ENCODE assay signal across 9 cellular contexts in genomic region chr9:113012492-113012891, GRCh38. TPM values are rescaled to one million over a fixed set of nuclear protein-coding genes. Genes with fewer than 3 reads are reported as not detected.
DNase-seq lines count a peak whose midpoint lies in the region; ATAC-seq and TF ChIP-seq lines count a peak whose summit lies in the region.
"Had no signal": no experiment of that assay in that cellular context is flagged by ENCODE, and none has a peak within 500 bp of the region (broad histone marks: within the 10 kb centered on the region; RNA-seq: fewer than 3 reads in every experiment).

No MANE protein-coding gene starts in this region.

- peak overlapping the region; percentile 91 to 99 (median 97) for H3K27ac Mint-ChIP-seq in brain

- TF ChIP-seq CTCF in cardiac muscle cell (IDR thresholded peaks at IDR 0.05; ENCODE audit: low read depth, low read length) (no peak), brain (conservative IDR thresholded peaks at IDR 0.05) (no peak), thoracic aorta (IDR thresholded peaks at IDR 0.05) (no peak)

- H3K4me1 Mint-ChIP-seq in brain: peaks cover 15% of the 10 kb centered on the region

- H3K27ac ChIP-seq in cardiac muscle cell: no peak overlapping the region
- H3K27ac ChIP-seq in thoracic aorta: no peak overlapping the region

- peak overlapping the region; percentile 95 to 99 (median 96) for H3K4me3 Mint-ChIP-seq in brain

- peaks cover 48% of the 10 kb centered on the region for H3K36me3 Mint-ChIP-seq in brain

- H3K4me3 ChIP-seq in cardiac muscle cell: peak overlapping the region; percentile 42
- peak overlapping the region; percentile 57 for H3K4me3 ChIP-seq in thoracic aorta

- H3K36me3 ChIP-seq in cardiac muscle cell (no peaks in the 10 kb centered on the region), thoracic aorta (no peaks in the 10 kb centered on the region)

- DNase-seq in cardiac muscle cell (ENCODE audit: low read depth in 1 of 2, low spot score in 1 of 2) (peak in 1 of 2 donors; percentile 20), left ventricle myocardium superior (no peak), left kidney (ENCODE audit: low read depth, low spot score) (peak; percentile 21), thoracic aorta (ENCODE audit: low spot score) (no peak)
- no peak for DNase-seq in activated CD4-positive, alpha-beta T cell treated with anti-CD3 and anti-CD28 coated beads, Interleukin-2, amount 50 U/mL, for 4 hours
- no peak for DNase-seq in stimulated activated CD8-positive, alpha-beta memory T cell treated with anti-CD3 and anti-CD28 coated beads, Interleukin-4, amount 100 ng/mL, for 48 hours
- DNase-seq: activated CD4-positive, alpha-beta T cell treated with anti-CD3 and anti-CD28 coated beads for 1 hour had no signal

- H3K27me3 ChIP-seq in cardiac muscle cell (no peaks in the 10 kb centered on the region), thoracic aorta (replicated peaks; ENCODE audit: insufficient read depth) (no peaks in the 10 kb centered on the region)

- H3K9me3 ChIP-seq in cardiac muscle cell (ENCODE audit: low read depth) (no peaks in the 10 kb centered on the region), thoracic aorta (peaks cover 20% of the 10 kb centered on the region)

- intact Hi-C loops in left ventricle myocardium superior (cut with micrococcal nuclease): no loop called here

- H3K9me3 Mint-ChIP-seq in brain: peaks cover 37 to 77% (median 63%) of the 10 kb centered on the region in 5 experiments

- H3K27me3 Mint-ChIP-seq in brain: peaks cover 11% of the 10 kb centered on the region

- no peaks in the 10 kb centered on the region for H3K4me1 ChIP-seq in cardiac muscle cell (ENCODE audit: low read depth)
- H3K4me1 ChIP-seq in thoracic aorta (ENCODE audit: control insufficient read depth in 1 of 2, low read depth in 2 of 2): no peaks in the 10 kb centered on the region

- ATAC-seq in left ventricle myocardium superior (no peak), thoracic aorta (ENCODE audit: insufficient number of reproducible peaks, low FRiP score, low read depth) (no peak), GM19023 (IDR thresholded peaks at IDR 0.05; ENCODE audit: unreplicated experiment) (no peak)

RNA-seq across cellular contexts. Expression of gene ZNF883, which starts 0.5 kb away (rescaled TPM):
- total RNA-seq in cardiac muscle cell (3.9 and 5.3 TPM in 2 replicates), left ventricle myocardium superior (4.3 TPM), thoracic aorta (1 to 10 TPM in 1 of 2 donors, under 1 TPM in 1; 0.95 to 2.8 TPM)
- polyA plus RNA-seq in cardiac muscle cell (10.7 and 13.5 TPM in 2 replicates), brain (ENCODE audit: insufficient read depth, low read depth, low replicate concordance) (6.6 TPM)

RNA-seq across cellular contexts. Expression of gene ZFP37, which starts 44.0 kb away (rescaled TPM):
- total RNA-seq in cardiac muscle cell: 2.2 and 3.8 TPM in 2 replicates
- polyA plus RNA-seq in cardiac muscle cell: 2.2 and 3.2 TPM in 2 replicates
- 0.82 TPM for total RNA-seq in left ventricle myocardium superior
- polyA plus RNA-seq in brain (ENCODE audit: insufficient read depth, low read depth, low replicate concordance): 2.1 TPM
- 1 to 10 TPM; 1.8 to 2.7 TPM for total RNA-seq in thoracic aorta
